ENCODE assay signal across 1 cellular context in genomic region chr7:122302826-122303521, GRCh38.
TF ChIP-seq lines count a peak whose summit lies in the region.

No MANE protein-coding gene starts in this region.

TF ChIP-seq in SK-N-SH, 30 proteins besides CTCF, POLR2A, EP300 and RAD21:
- no peak for TF ChIP-seq REST (IDR thresholded peaks at IDR 0.05; ENCODE audit: low read depth, low read length)
- TF ChIP-seq EZH2phosphoT487 (IDR thresholded peaks at IDR 0.05; ENCODE audit: borderline replicate concordance, low read depth) = 0 out of 2 replicates have a peak, but pooled peaks have one; percentile 61
